ENCODE assay signal across 11 cellular contexts in genomic region chr2:25557179-25558036, GRCh38.
DNase-seq lines count a peak whose midpoint lies in the region; ATAC-seq and TF ChIP-seq lines count a peak whose summit lies in the region.
"Had no signal": no experiment of that assay in that cellular context is flagged by ENCODE, and none has a peak within 500 bp of the region (broad histone marks: within the 10 kb centered on the region; RNA-seq: fewer than 3 reads in every experiment).

No MANE protein-coding gene starts in this region.

- 72 to 82% (median 78%) methylated on average over 6 of the region's 6 CpGs for WGBS in heart left ventricle, 4 donors

- peaks cover 0 to 32% (median 0%) of the 10 kb centered on the region in 12 donors for H3K4me1 ChIP-seq in heart left ventricle
- H3K4me1 ChIP-seq: Caco-2 had no signal

- no peak for TF ChIP-seq CTCF in heart left ventricle (IDR thresholded peaks at IDR 0.05)

- H3K9me3 Mint-ChIP-seq in activated CD4-positive, alpha-beta memory T cell treated with anti-CD3 and anti-CD28 coated beads, Interleukin-2, amount 10 ng/mL, durations not matched to agents 7 days and 5 days: peaks cover 7% of the 10 kb centered on the region

- H3K27ac ChIP-seq in heart left ventricle: peak overlapping the region in 1 of 12 donors; percentile 81
- peak overlapping the region; percentile 64 for H3K27ac ChIP-seq in substantia nigra (ENCODE audit: low read depth, low read length, poor library complexity, severe bottlenecking)

- peak in 3 of 4 donors; percentile 33 to 72 (median 51) for ATAC-seq in heart left ventricle
- ATAC-seq in left cardiac atrium: no peak
- peak; percentile 40 for ATAC-seq in HG03095 (IDR thresholded peaks at IDR 0.05; ENCODE audit: unreplicated experiment)
- ATAC-seq in GM19455 (IDR thresholded peaks at IDR 0.05; ENCODE audit: unreplicated experiment): no peak
- no peak for ATAC-seq in HG03565 (IDR thresholded peaks at IDR 0.05; ENCODE audit: unreplicated experiment)
- no peak for ATAC-seq in GM19324 (IDR thresholded peaks at IDR 0.05; ENCODE audit: low FRiP score, unreplicated experiment)
- ATAC-seq: HepG2 had no signal

- CTCF ChIA-PET in activated CD4-positive, alpha-beta memory T cell treated with anti-CD3 and anti-CD28 coated beads, Interleukin-2, amount 10 ng/mL, durations not matched to agents 7 days and 5 days (lab: Charles Lee): interaction anchor here (0.6 to 2.1 kb wide), 8 partner anchors 9 to 547 kb away, joined by 3 to 15 read pairs (median 4); partner anchors contain the start of gene ASXL2

- no peak overlapping the region for H3K4me3 Mint-ChIP-seq in activated CD4-positive, alpha-beta memory T cell treated with anti-CD3 and anti-CD28 coated beads, Interleukin-2, amount 10 ng/mL, durations not matched to agents 7 days and 5 days

- no peaks in the 10 kb centered on the region for H3K27me3 Mint-ChIP-seq in activated CD4-positive, alpha-beta memory T cell treated with anti-CD3 and anti-CD28 coated beads, Interleukin-2, amount 10 ng/mL, durations not matched to agents 7 days and 5 days

- no peak for TF ChIP-seq POLR2A in heart left ventricle (IDR thresholded peaks at IDR 0.05)

- DNase-seq in heart left ventricle: no peak
- no peak for DNase-seq in left cardiac atrium
- DNase-seq in activated CD4-positive, alpha-beta memory T cell treated with anti-CD3 and anti-CD28 coated beads, Interleukin-2, amount 10 ng/mL, durations not matched to agents 7 days and 5 days: no peak
- DNase-seq in substantia nigra (lab: John Stamatoyannopoulos, UW): peak in 2 of 49 donors; percentile 12 to 22
- DNase-seq: Caco-2, NCI-H774 had no signal

- no peaks in the 10 kb centered on the region for H3K9me3 ChIP-seq in heart left ventricle
- H3K9me3 ChIP-seq: Caco-2 had no signal

- peaks cover 29% of the 10 kb centered on the region for H3K36me3 Mint-ChIP-seq in activated CD4-positive, alpha-beta memory T cell treated with anti-CD3 and anti-CD28 coated beads, Interleukin-2, amount 10 ng/mL, durations not matched to agents 7 days and 5 days (ENCODE audit: low read depth)

- intact Hi-C loops in heart left ventricle (cut with DNase I): no loop called here
- intact Hi-C loops in left cardiac atrium (cut with DNase I): no loop called here

- H3K4me1 Mint-ChIP-seq in activated CD4-positive, alpha-beta memory T cell treated with anti-CD3 and anti-CD28 coated beads, Interleukin-2, amount 10 ng/mL, durations not matched to agents 7 days and 5 days: peaks cover 55% of the 10 kb centered on the region

- H3K27me3 ChIP-seq in heart left ventricle: no peaks in the 10 kb centered on the region

- H3K4me3 ChIP-seq in heart left ventricle: no peak overlapping the region

- H3K36me3 ChIP-seq in heart left ventricle: no peaks in the 10 kb centered on the region

- H3K27ac Mint-ChIP-seq in activated CD4-positive, alpha-beta memory T cell treated with anti-CD3 and anti-CD28 coated beads, Interleukin-2, amount 10 ng/mL, durations not matched to agents 7 days and 5 days: peak overlapping the region; percentile 95

- POLR2A ChIA-PET in activated CD4-positive, alpha-beta memory T cell treated with anti-CD3 and anti-CD28 coated beads, Interleukin-2, amount 10 ng/mL, durations not matched to agents 7 days and 5 days (lab: Charles Lee): interaction anchor here (1.0 to 2.3 kb wide), 8 partner anchors 9 to 272 kb away, joined by 3 to 10 read pairs (median 4); partner anchors contain the start of gene DTNB

Comparison
In these comparisons a context has a peak if more than half of its experiments do, and no peak if none do; other contexts are left out.
1. ATAC-seq: peak in heart left ventricle (3 of 4) and HG03095 (single experiment); none in left cardiac atrium (0 of 2), GM19455 (single experiment), HG03565 (single experiment) and GM19324 (single experiment).